ENCODE assay signal across 8 cellular contexts in the genomic region with DNA sequence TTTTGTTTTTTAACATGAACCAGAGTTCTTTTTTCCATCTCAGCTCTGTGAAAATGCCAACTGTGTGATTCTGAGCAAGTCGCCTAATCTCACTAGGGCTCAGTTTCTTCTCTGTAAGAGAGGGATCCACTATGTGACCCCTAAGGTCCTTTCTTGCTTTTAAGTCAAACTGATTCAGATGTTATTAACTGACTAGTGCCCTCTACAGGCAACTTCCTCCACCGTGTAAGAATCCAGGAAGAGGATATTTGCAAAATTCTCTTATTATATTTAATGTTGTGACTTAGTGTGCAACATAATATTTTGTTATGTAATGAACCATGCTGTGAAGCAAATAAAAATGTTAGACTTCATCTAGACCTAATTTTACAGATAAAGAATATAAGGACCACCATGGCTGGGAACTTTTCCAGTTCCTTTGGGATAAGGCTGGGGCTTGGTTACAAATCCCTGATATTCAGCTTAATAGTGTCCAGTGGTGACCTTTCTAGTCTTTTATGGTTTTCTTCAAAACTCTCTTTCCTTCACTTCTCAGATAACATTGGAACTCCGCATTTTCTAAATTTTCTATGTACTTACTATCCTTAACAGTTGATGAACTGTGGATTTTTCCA.
DNase-seq lines count a peak whose midpoint lies in the region; ATAC-seq, FAIRE-seq and TF ChIP-seq lines count a peak whose summit lies in the region.

No MANE protein-coding gene starts in this region.

- no peak for TF ChIP-seq POLR2A in heart left ventricle (IDR thresholded peaks at IDR 0.05)
- TF ChIP-seq POLR2A in gastrocnemius medialis (IDR thresholded peaks at IDR 0.05): no peak

- H3K9ac ChIP-seq in DND-41 (ENCODE audit: low read depth, low read length): no peak overlapping the region

- 49 to 56% (median 53%) methylated on average over 3 of the region's 3 CpGs for WGBS in heart left ventricle, 4 donors

- DNase-seq in DND-41: peak; percentile 57
- DNase-seq in NCI-H524 treated with DMSO at 0.1 percent for 48 hours (lab: John Stamatoyannopoulos, UW): peak; percentile 12
- peak; percentile 20 for DNase-seq in activated gamma-delta T cell treated with anti-CD3 and anti-CD28 coated beads, Interleukin-2, amount 50 U/mL, for 16 hours (ENCODE audit: low read depth)
- DNase-seq in heart left ventricle: peak in 2 of 5 donors; percentile 23 to 46
- no peak for DNase-seq in gastrocnemius medialis
- no peak for DNase-seq in HPDE6-E6E7 (ENCODE audit: extremely low spot score)
- no peak for DNase-seq in frontal cortex (ENCODE audit: low spot score in 2 of 2)

- no peak overlapping the region for H2AFZ ChIP-seq in DND-41 (ENCODE audit: low read depth, low read length)

- peaks cover 26% of the 10 kb centered on the region for H3K4me1 ChIP-seq in DND-41 (ENCODE audit: insufficient read depth, low read length)
- H3K4me1 ChIP-seq in heart left ventricle: peaks cover 0 to 19% (median 7%) of the 10 kb centered on the region in 12 donors
- peaks cover 0 to 16% of the 10 kb centered on the region in 2 donors for H3K4me1 ChIP-seq in gastrocnemius medialis

- H3K36me3 ChIP-seq in DND-41 (ENCODE audit: insufficient read depth, low read length) (no peaks in the 10 kb centered on the region), heart left ventricle (no peaks in the 10 kb centered on the region), gastrocnemius medialis (no peaks in the 10 kb centered on the region)

- intact Hi-C loops in heart left ventricle (cut with DNase I) (loop anchor here (1.0 to 10.0 kb wide), 14 partner anchors 171 to 1218 kb away; no protein-coding TSS in a partner anchor), gastrocnemius medialis (cut with DNase I; ENCODE audit: low total_unique reads) (loop anchor here (1.0 kb wide), 1 partner anchor 174 kb away; no protein-coding TSS in a partner anchor)

- no peak for FAIRE-seq in frontal cortex (lab: Jason Lieb, UNC)

- ATAC-seq in DND-41 (ENCODE audit: insufficient read depth, low read depth) (peak; percentile 70), GM21526 (IDR thresholded peaks at IDR 0.05; ENCODE audit: low FRiP score, unreplicated experiment) (peak; percentile 57), heart left ventricle (peak in 3 of 4 donors; percentile 29 to 53 (median 49)), gastrocnemius medialis (peak in 1 of 2 donors; percentile 63)

- H3K4me2 ChIP-seq in DND-41 (ENCODE audit: insufficient read depth, low read length): no peak overlapping the region

- H3K4me3 ChIP-seq in DND-41 (ENCODE audit: low read depth in 1 of 2, low read length in 2 of 2) (no peak overlapping the region), heart left ventricle (no peak overlapping the region), gastrocnemius medialis (no peak overlapping the region)

- H3K27me3 ChIP-seq in DND-41 (ENCODE audit: insufficient read depth, low read length, poor library complexity) (no peaks in the 10 kb centered on the region), heart left ventricle (no peaks in the 10 kb centered on the region), gastrocnemius medialis (no peaks in the 10 kb centered on the region)

- H3K9me3 ChIP-seq in DND-41 (ENCODE audit: insufficient read depth, low read length, severe bottlenecking) (no peaks in the 10 kb centered on the region), heart left ventricle (no peaks in the 10 kb centered on the region), gastrocnemius medialis (no peaks in the 10 kb centered on the region)

- no peaks in the 10 kb centered on the region for H3K79me2 ChIP-seq in DND-41 (ENCODE audit: insufficient read depth, low read length)

- H4K20me1 ChIP-seq in DND-41 (ENCODE audit: insufficient read depth, low read length): no peaks in the 10 kb centered on the region

- no peak overlapping the region for H3K27ac ChIP-seq in DND-41 (ENCODE audit: low read length)
- H3K27ac ChIP-seq in heart left ventricle: no peak overlapping the region
- no peak overlapping the region for H3K27ac ChIP-seq in gastrocnemius medialis

- in situ Hi-C loops in gastrocnemius medialis (cut with MboI; ENCODE audit: low sequenced_read_pairs in 4 of 4): loop anchor here in 3 of 4 donors (5.0 to 25.0 kb wide), 4 partner anchors 173 to 1223 kb away; no protein-coding TSS in a partner anchor

- TF ChIP-seq CTCF in DND-41 (IDR thresholded peaks at IDR 0.05; ENCODE audit: borderline replicate concordance, extremely low read depth, low read length, poor library complexity, severe bottlenecking): peak; percentile 83
- TF ChIP-seq CTCF in heart left ventricle (IDR thresholded peaks at IDR 0.05): peak; percentile 56 to 85 (median 77)
- peak; percentile 52 to 71 (median 62) for TF ChIP-seq CTCF in gastrocnemius medialis (IDR thresholded peaks at IDR 0.05 in 4 of 5, conservative IDR thresholded peaks at IDR 0.05 in 1 of 5)

Comparison
In these comparisons a context has a peak if more than half of its experiments do, and no peak if none do; other contexts are left out.
1. DNase-seq: peak in DND-41 (single experiment), NCI-H524 treated with DMSO at 0.1 percent for 48 hours (single experiment) and activated gamma-delta T cell treated with anti-CD3 and anti-CD28 coated beads, Interleukin-2, amount 50 U/mL, for 16 hours (single experiment); none in gastrocnemius medialis (0 of 2), HPDE6-E6E7 (single experiment) and frontal cortex (0 of 2).
2. Peak in every context shown above with its lines, with median percentiles within 50 percentile points of each other: CTCF ChIP-seq.